In genomic region chr10:125627646-125628045, GRCh38 we compare ENCODE assay signal across 36 cellular contexts. TPM values are rescaled to one million over a fixed set of nuclear protein-coding genes. Genes with fewer than 3 reads are reported as not detected.
"Had no signal": no experiment of that assay in that cellular context is flagged by ENCODE, and none has a peak within 500 bp of the region (broad histone marks: within the 10 kb centered on the region; RNA-seq: fewer than 3 reads in every experiment).

No MANE protein-coding gene starts in this region.

- H3K4me2 ChIP-seq: smooth muscle cell had no signal

- ATAC-seq: left colon; left lung; mucosa of descending colon; naive thymus-derived CD4-positive, alpha-beta T cell; natural killer cell treated with Interleukin-12 subunit alpha and Interleukin-12 subunit beta and Interleukin-15 and Interleukin-18, amount 100 ng/mL, for 72 hours; right lobe of liver; stimulated activated memory B cell treated with anti-CD40 and anti-IgM and Interleukin-4, amounts not matched to agents 10 μg/mL and 1 μg/mL and 100 μg/mL, for 72 hours; stimulated activated naive CD8-positive, alpha-beta T cell treated with anti-CD3 and anti-CD28 coated beads, Interleukin-15, amount 100 ng/mL, for 72 hours had no signal

- H3K4me1 ChIP-seq: left lung, right atrium auricular region, right lobe of liver, thyroid gland, transverse colon, upper lobe of left lung, vagina had no signal

- H3K27ac ChIP-seq: left lung, ovary, right atrium auricular region, right lobe of liver, testis, thyroid gland, transverse colon, upper lobe of left lung, vagina had no signal

- H3K27me3 ChIP-seq: ovary, right atrium auricular region, right lobe of liver, testis, thyroid gland, transverse colon, upper lobe of left lung, vagina had no signal

- H3K36me3 ChIP-seq: left lung, ovary, right atrium auricular region, right lobe of liver, thyroid gland, transverse colon, upper lobe of left lung, vagina had no signal

- DNase-seq: hypothalamus; immature natural killer cell; kidney; left colon; left lung; midbrain; mucosa of descending colon; naive thymus-derived CD4-positive, alpha-beta T cell; ovary; right lobe of liver; stimulated activated CD4-positive, alpha-beta T cell treated with anti-CD3 and anti-CD28 coated beads, Interleukin-1b, Interleukin-23, amount 100 ng/mL, for 48 hours; stimulated activated CD4-positive, alpha-beta T cell treated with anti-CD3 and anti-CD28 coated beads, Interleukin-2, amount 100 ng/mL, for 48 hours; stimulated activated CD4-positive, alpha-beta T cell treated with anti-CD3 and anti-CD28 coated beads, Interleukin-4, amount 100 ng/mL, for 4 hours; stimulated activated CD8-positive, alpha-beta memory T cell treated with anti-CD3 and anti-CD28 coated beads, Interleukin-4, amount 100 ng/mL, for 48 hours; stimulated activated naive CD4-positive, alpha-beta T cell treated with Interleukin-2 at 50 U/mL for 16 hours; stimulated activated naive CD8-positive, alpha-beta T cell treated with anti-CD3 and anti-CD28 coated beads, Interleukin-15, amount 100 ng/mL, for 72 hours; testis; thyroid gland; transverse colon; upper lobe of left lung had no signal

- H3K9me3 ChIP-seq: left lung, mucosa of descending colon, ovary, right atrium auricular region, right lobe of liver, testis, thyroid gland, transverse colon, upper lobe of left lung, vagina had no signal

- H3K4me3 ChIP-seq: left lung, lung, mucosa of descending colon, ovary, right atrium auricular region, right lobe of liver, smooth muscle cell, testis, thyroid gland, transverse colon, upper lobe of left lung, vagina had no signal

RNA-seq across cellular contexts. Expression of gene TEX36, which starts 55.3 kb away (rescaled TPM):
- total RNA-seq: kidney; left colon; liver; lung; mesenteric fat pad; mucosa of descending colon; myocyte; naive thymus-derived CD4-positive, alpha-beta T cell; natural killer cell treated with Interleukin-12 subunit alpha and Interleukin-12 subunit beta and Interleukin-15 and Interleukin-18, amount 100 ng/mL, for 72 hours; omental fat pad; ovary; progenitor cell of endocrine pancreas; pulmonary artery endothelial cell; renal cortical epithelial cell; right atrium auricular region; right lobe of liver; skeletal muscle tissue; smooth muscle cell; thyroid gland; transverse colon; upper lobe of left lung; urinary bladder; vagina had no signal
- polyA plus RNA-seq: immature natural killer cell; liver; lung; naive thymus-derived CD4-positive, alpha-beta T cell; neural cell; ovary; smooth muscle cell; urinary bladder had no signal
